Comparison of ENCODE assay signal across 17 cellular contexts in genomic region chr13:46332772-46333171, GRCh38. TPM values are rescaled to one million over a fixed set of nuclear protein-coding genes. Genes with fewer than 3 reads are reported as not detected.
A peak's percentile ranks its signal among the peaks of the same experiment; 100 is the strongest.
DNase-seq lines count a peak whose midpoint lies in the region; ATAC-seq and TF ChIP-seq lines count a peak whose summit lies in the region.
"Had no signal": no experiment of that assay in that cellular context is flagged by ENCODE, and none has a peak within 500 bp of the region (broad histone marks: within the 10 kb centered on the region; RNA-seq: fewer than 3 reads in every experiment).

No MANE protein-coding gene starts in this region.

- no peak overlapping the region for H3K4me3 ChIP-seq in naive thymus-derived CD4-positive, alpha-beta T cell (ENCODE audit: low read length)
- H3K4me3 ChIP-seq in lower leg skin (ENCODE audit: low read depth, poor library complexity, severe bottlenecking): no peak overlapping the region
- H3K4me3 ChIP-seq: MG63 had no signal

- WGBS in lower leg skin, 2 donors: 45 to 55% methylated on average over 5 of the region's 5 CpGs

- peaks cover 5% of the 10 kb centered on the region for H3K36me3 Mint-ChIP-seq in stimulated activated naive CD8-positive, alpha-beta T cell treated with anti-CD3 and anti-CD28 coated beads, Interleukin-15, Interleukin-2, amounts not matched to agents 100 ng/mL and 50 ng/mL, for 24 hours (ENCODE audit: low read depth)
- H3K36me3 Mint-ChIP-seq in naive thymus-derived CD4-positive, alpha-beta T cell: peaks cover 4 to 8% (median 6%) of the 10 kb centered on the region in 5 donors
- no peaks in the 10 kb centered on the region for H3K36me3 Mint-ChIP-seq in activated CD4-positive, alpha-beta memory T cell treated with anti-CD3 and anti-CD28 coated beads for 36 hours

- peaks cover 0 to 12% of the 10 kb centered on the region in 2 donors for H3K4me1 ChIP-seq in naive thymus-derived CD4-positive, alpha-beta T cell (ENCODE audit: control insufficient read depth in 2 of 2, insufficient read depth in 2 of 2, low read length in 2 of 2)

- H3K27me3 Mint-ChIP-seq in stimulated activated naive CD8-positive, alpha-beta T cell treated with anti-CD3 and anti-CD28 coated beads, Interleukin-15, Interleukin-2, amounts not matched to agents 100 ng/mL and 50 ng/mL, for 24 hours: no peaks in the 10 kb centered on the region
- no peaks in the 10 kb centered on the region for H3K27me3 Mint-ChIP-seq in stimulated activated naive CD8-positive, alpha-beta T cell treated with anti-CD3 and anti-CD28 coated beads, Interleukin-15, amount 100 ng/mL, for 72 hours
- H3K27me3 Mint-ChIP-seq in naive thymus-derived CD4-positive, alpha-beta T cell: peaks cover 0 to 6% (median 0%) of the 10 kb centered on the region in 5 donors
- peaks cover 6% of the 10 kb centered on the region for H3K27me3 Mint-ChIP-seq in activated CD4-positive, alpha-beta memory T cell treated with anti-CD3 and anti-CD28 coated beads for 36 hours

- no peak overlapping the region for H3K4me3 Mint-ChIP-seq in stimulated activated naive CD8-positive, alpha-beta T cell treated with anti-CD3 and anti-CD28 coated beads, Interleukin-15, Interleukin-2, amounts not matched to agents 100 ng/mL and 50 ng/mL, for 24 hours
- no peak overlapping the region for H3K4me3 Mint-ChIP-seq in stimulated activated naive CD8-positive, alpha-beta T cell treated with anti-CD3 and anti-CD28 coated beads, Interleukin-15, amount 100 ng/mL, for 72 hours
- H3K4me3 Mint-ChIP-seq in naive thymus-derived CD4-positive, alpha-beta T cell: peak overlapping the region in 5 of 10 donors; percentile 8 to 64 (median 51)
- no peak overlapping the region for H3K4me3 Mint-ChIP-seq in activated CD4-positive, alpha-beta memory T cell treated with anti-CD3 and anti-CD28 coated beads for 36 hours
- H3K4me3 Mint-ChIP-seq: HFFc6 had no signal

- TF ChIP-seq CTCF in lower leg skin (IDR thresholded peaks at IDR 0.05): no peak

- no peaks in the 10 kb centered on the region for H3K36me3 ChIP-seq in naive thymus-derived CD4-positive, alpha-beta T cell (ENCODE audit: control insufficient read depth in 2 of 3, insufficient read depth in 3 of 3, low read length in 3 of 3)
- H3K36me3 ChIP-seq: MG63 had no signal

- POLR2A ChIA-PET in naive thymus-derived CD4-positive, alpha-beta T cell (lab: Charles Lee): interaction anchor here (0.6 to 1.0 kb wide), 2 partner anchors 35 to 167 kb away, joined by 3 read pairs; no protein-coding TSS in a partner anchor
- POLR2A ChIA-PET in activated CD4-positive, alpha-beta memory T cell treated with anti-CD3 and anti-CD28 coated beads for 36 hours (lab: Charles Lee): interaction anchor here (1.0 kb wide), 1 partner anchor 36 kb away, joined by 3 read pairs; no protein-coding TSS in a partner anchor

- DNase-seq in stimulated activated naive CD8-positive, alpha-beta T cell treated with anti-CD3 and anti-CD28 coated beads, Interleukin-15, amount 100 ng/mL, for 72 hours: no peak
- peak; percentile 13 for DNase-seq in NOMO-1 treated with dmso at 0.1 percent for 144 hours (lab: John Stamatoyannopoulos, UW; ENCODE audit: unreplicated experiment)
- DNase-seq in naive thymus-derived CD4-positive, alpha-beta T cell: no peak
- DNase-seq in lower leg skin (ENCODE audit: low spot score in 2 of 2): no peak
- DNase-seq in activated CD4-positive, alpha-beta memory T cell treated with anti-CD3 and anti-CD28 coated beads for 36 hours: no peak
- DNase-seq: ACHN, DND-41, HFFc6, KBM-7, MG63, NCI-H1417 treated with DMSO at 0.1 percent for 48 hours, NCI-H2029 treated with DMSO at 0.1 percent for 48 hours, NCI-H526 had no signal

- intact Hi-C loops in naive thymus-derived CD4-positive, alpha-beta T cell (cut with micrococcal nuclease): no loop called here
- intact Hi-C loops in lower leg skin (cut with DNase I; ENCODE audit: low total_unique reads): no loop called here
- intact Hi-C loops in activated CD4-positive, alpha-beta memory T cell treated with anti-CD3 and anti-CD28 coated beads for 36 hours (cut with micrococcal nuclease): no loop called here

- peak overlapping the region; percentile 23 for H3K27ac Mint-ChIP-seq in stimulated activated naive CD8-positive, alpha-beta T cell treated with anti-CD3 and anti-CD28 coated beads, Interleukin-15, Interleukin-2, amounts not matched to agents 100 ng/mL and 50 ng/mL, for 24 hours
- no peak overlapping the region for H3K27ac Mint-ChIP-seq in stimulated activated naive CD8-positive, alpha-beta T cell treated with anti-CD3 and anti-CD28 coated beads, Interleukin-15, amount 100 ng/mL, for 72 hours
- peak overlapping the region in 8 of 9 donors; percentile 13 to 90 (median 60) for H3K27ac Mint-ChIP-seq in naive thymus-derived CD4-positive, alpha-beta T cell
- no peak overlapping the region for H3K27ac Mint-ChIP-seq in activated CD4-positive, alpha-beta memory T cell treated with anti-CD3 and anti-CD28 coated beads for 36 hours
- H3K27ac Mint-ChIP-seq: CD4-positive, alpha-beta memory T cell; HFFc6 had no signal

- H3K9me3 Mint-ChIP-seq in stimulated activated naive CD8-positive, alpha-beta T cell treated with anti-CD3 and anti-CD28 coated beads, Interleukin-15, Interleukin-2, amounts not matched to agents 100 ng/mL and 50 ng/mL, for 24 hours: peaks cover 11% of the 10 kb centered on the region
- H3K9me3 Mint-ChIP-seq in stimulated activated naive CD8-positive, alpha-beta T cell treated with anti-CD3 and anti-CD28 coated beads, Interleukin-15, amount 100 ng/mL, for 72 hours: peaks cover 14 to 18% of the 10 kb centered on the region in 2 donors
- peaks cover 0 to 8% (median 3%) of the 10 kb centered on the region in 11 donors for H3K9me3 Mint-ChIP-seq in naive thymus-derived CD4-positive, alpha-beta T cell
- peaks cover 5% of the 10 kb centered on the region for H3K9me3 Mint-ChIP-seq in activated CD4-positive, alpha-beta memory T cell treated with anti-CD3 and anti-CD28 coated beads for 36 hours

- H3K27me3 ChIP-seq in naive thymus-derived CD4-positive, alpha-beta T cell (ENCODE audit: control insufficient read depth in 2 of 2, insufficient read depth in 2 of 2, low read length in 2 of 2): no peaks in the 10 kb centered on the region
- H3K27me3 ChIP-seq: MG63 had no signal

- H3K27ac ChIP-seq in naive thymus-derived CD4-positive, alpha-beta T cell (ENCODE audit: low read depth, low read length): no peak overlapping the region

- no peak for TF ChIP-seq POLR2A in lower leg skin (IDR thresholded peaks at IDR 0.05)

- H3K4me1 Mint-ChIP-seq in stimulated activated naive CD8-positive, alpha-beta T cell treated with anti-CD3 and anti-CD28 coated beads, Interleukin-15, Interleukin-2, amounts not matched to agents 100 ng/mL and 50 ng/mL, for 24 hours (ENCODE audit: low read depth): peaks cover 51% of the 10 kb centered on the region
- H3K4me1 Mint-ChIP-seq in stimulated activated naive CD8-positive, alpha-beta T cell treated with anti-CD3 and anti-CD28 coated beads, Interleukin-15, amount 100 ng/mL, for 72 hours: peaks cover 51% of the 10 kb centered on the region
- peaks cover 9 to 52% (median 27%) of the 10 kb centered on the region in 7 donors for H3K4me1 Mint-ChIP-seq in naive thymus-derived CD4-positive, alpha-beta T cell
- H3K4me1 Mint-ChIP-seq in activated CD4-positive, alpha-beta memory T cell treated with anti-CD3 and anti-CD28 coated beads for 36 hours (ENCODE audit: low read depth): peaks cover 21% of the 10 kb centered on the region

- no peak for ATAC-seq in stimulated activated naive CD8-positive, alpha-beta T cell treated with anti-CD3 and anti-CD28 coated beads, Interleukin-15, amount 100 ng/mL, for 72 hours
- no peak for ATAC-seq in naive thymus-derived CD4-positive, alpha-beta T cell
- ATAC-seq in GM21786 (IDR thresholded peaks at IDR 0.05; ENCODE audit: unreplicated experiment) (no peak), HG02981 (IDR thresholded peaks at IDR 0.05; ENCODE audit: unreplicated experiment) (no peak)

- CTCF ChIA-PET in naive thymus-derived CD4-positive, alpha-beta T cell (lab: Charles Lee): interaction anchor here (1.2 kb wide), 1 partner anchor 43 kb away, joined by 3 read pairs; no protein-coding TSS in a partner anchor
- CTCF ChIA-PET in activated CD4-positive, alpha-beta memory T cell treated with anti-CD3 and anti-CD28 coated beads for 36 hours (lab: Charles Lee): no interaction called here

- no peaks in the 10 kb centered on the region for H3K9me3 ChIP-seq in naive thymus-derived CD4-positive, alpha-beta T cell (ENCODE audit: control insufficient read depth in 2 of 3, low read length in 3 of 3)
- H3K9me3 ChIP-seq: MG63 had no signal

RNA-seq across cellular contexts. Expression of gene RUBCNL, which starts 54.3 kb away (rescaled TPM):
- 1 to 10 TPM in 2 of 5 experiments, under 1 TPM in 3; 0.24 to 5.5 (median 0.56) TPM for total RNA-seq in naive thymus-derived CD4-positive, alpha-beta T cell
- polyA plus RNA-seq in naive thymus-derived CD4-positive, alpha-beta T cell: under 1 TPM; 0.04 to 0.16 TPM
- 1 to 10 TPM in 3 of 4 donors, under 1 TPM in 1; 0.08 to 4.3 (median 2.9) TPM for total RNA-seq in lower leg skin
- under 1 TPM; 0.73 to 0.74 TPM for total RNA-seq in activated CD4-positive, alpha-beta memory T cell treated with anti-CD3 and anti-CD28 coated beads for 36 hours
- total RNA-seq: CD4-positive, alpha-beta memory T cell; HFFc6 had no signal

Comparison
In these comparisons a context has a peak if more than half of its experiments do, and no peak if none do; other contexts are left out.
1. H3K27ac Mint-ChIP-seq: peak in stimulated activated naive CD8-positive, alpha-beta T cell treated with anti-CD3 and anti-CD28 coated beads, Interleukin-15, Interleukin-2, amounts not matched to agents 100 ng/mL and 50 ng/mL, for 24 hours (single experiment) and naive thymus-derived CD4-positive, alpha-beta T cell (8 of 9); none in stimulated activated naive CD8-positive, alpha-beta T cell treated with anti-CD3 and anti-CD28 coated beads, Interleukin-15, amount 100 ng/mL, for 72 hours (0 of 2) and activated CD4-positive, alpha-beta memory T cell treated with anti-CD3 and anti-CD28 coated beads for 36 hours (single experiment).